12 cellular contexts compared by ENCODE assay signal in the genomic region with DNA sequence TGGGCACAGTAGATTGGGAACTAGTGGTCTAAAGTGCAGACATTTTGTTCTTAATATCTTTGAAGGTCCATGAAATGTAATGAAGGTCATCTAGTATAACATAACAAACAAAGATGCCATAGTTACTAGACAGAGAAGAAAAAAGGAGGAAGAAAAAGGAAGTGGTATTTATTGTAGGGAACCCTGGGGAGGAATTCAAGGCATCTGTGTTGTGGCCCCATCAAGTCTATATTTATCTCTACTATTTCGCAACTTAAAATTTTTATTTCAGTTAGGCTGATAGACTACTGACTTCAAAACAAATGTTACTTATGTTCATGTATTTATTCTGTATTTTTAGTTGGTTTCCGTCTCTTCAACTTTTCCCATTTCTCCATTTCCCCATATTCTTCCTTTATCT. TPM values are rescaled to one million over a fixed set of nuclear protein-coding genes. Genes with fewer than 3 reads are reported as not detected.
DNase-seq lines count a peak whose midpoint lies in the region; ATAC-seq and TF ChIP-seq lines count a peak whose summit lies in the region.
"Had no signal": no experiment of that assay in that cellular context is flagged by ENCODE, and none has a peak within 500 bp of the region (broad histone marks: within the 10 kb centered on the region; RNA-seq: fewer than 3 reads in every experiment).

No MANE protein-coding gene starts in this region.

- H2AFZ ChIP-seq in ACC112 (ENCODE audit: low read length, unreplicated experiment), result no peak overlapping the region
- H2AFZ ChIP-seq in hepatocyte, result no peak overlapping the region

- H4K20me1 ChIP-seq in hepatocyte (ENCODE audit: insufficient read depth, poor library complexity, severe bottlenecking), result no peaks in the 10 kb centered on the region

- no peak for ATAC-seq in GM21825 (IDR thresholded peaks at IDR 0.05; ENCODE audit: unreplicated experiment)

- H3K27ac ChIP-seq in ACC112 (ENCODE audit: low read depth, low read length) (peak overlapping the region; percentile 20; the same call in 1 of the 2 replicates), VCaP (peak overlapping the region; percentile 85), hepatocyte (no peak overlapping the region)

- DNase-seq in Kasumi-1 (lab: John Stamatoyannopoulos, UW) (peak; percentile 57 to 68), hepatocyte (ENCODE audit: low spot score) (no peak), iPS-NIHi11 (ENCODE audit: low spot score) (no peak), COR-L47 (lab: John Stamatoyannopoulos, UW) (no peak)
- no peak for DNase-seq in stimulated activated CD4-positive, alpha-beta T cell treated with anti-CD3 and anti-CD28 coated beads, Interleukin-4, amount 100 ng/mL, for 1 hour
- DNase-seq: activated CD4-positive, alpha-beta T cell treated with anti-CD3 and anti-CD28 coated beads, Interleukin-2, amount 50 U/mL, for 4 hours; H9; NCI-H2029; nucleus accumbens had no signal

- H3K9me3 ChIP-seq in hepatocyte (ENCODE audit: low read depth), result no peaks in the 10 kb centered on the region

- WGBS in hepatocyte (ENCODE audit: low lambda C conversion rate, missing lambda C conversion rate), result 91% methylated on average over 2 of the region's 2 CpGs

- TF ChIP-seq CTCF in VCaP (conservative IDR thresholded peaks at IDR 0.05) (no peak), hepatocyte (IDR thresholded peaks at IDR 0.05; ENCODE audit: poor library complexity) (no peak)

- no peak overlapping the region for H3K4me3 ChIP-seq in ACC112 (ENCODE audit: low read depth, low read length)
- no peak overlapping the region for H3K4me3 ChIP-seq in hepatocyte

- H3K27me3 ChIP-seq in ACC112 (ENCODE audit: insufficient read depth, low read length) (no peaks in the 10 kb centered on the region), hepatocyte (no peaks in the 10 kb centered on the region)

- no peaks in the 10 kb centered on the region for H3K36me3 ChIP-seq in ACC112 (ENCODE audit: insufficient read depth, low read length)
- H3K36me3 ChIP-seq in hepatocyte (replicated peaks; ENCODE audit: insufficient read depth, low read depth), result no peaks in the 10 kb centered on the region

- no peaks in the 10 kb centered on the region for H3K9me2 ChIP-seq in hepatocyte (replicated peaks; ENCODE audit: insufficient read depth)

- H3K79me2 ChIP-seq in ACC112 (ENCODE audit: control insufficient read depth, insufficient read depth, low read length, unreplicated experiment) (no peaks in the 10 kb centered on the region), hepatocyte (no peaks in the 10 kb centered on the region)

- H3K4me1 ChIP-seq in ACC112 (ENCODE audit: control insufficient read depth, insufficient read depth, low read length, unreplicated experiment), result peaks cover 12% of the 10 kb centered on the region
- no peaks in the 10 kb centered on the region for H3K4me1 ChIP-seq in hepatocyte (ENCODE audit: insufficient read depth)

- H3K4me2 ChIP-seq in hepatocyte, result peak overlapping the region; percentile 16

RNA-seq across cellular contexts. Expression of a gene that starts 48.9 kb away (rescaled TPM):
- 4.7 and 8.5 TPM in 2 replicates for total RNA-seq in hepatocyte
- polyA plus RNA-seq in hepatocyte, result 1.9 and 3.3 TPM in 2 replicates

Comparison
In these comparisons a context has a peak if more than half of its experiments do, and no peak if none do; other contexts are left out.
1. DNase-seq: peak in Kasumi-1 (2 of 2); none in hepatocyte (single experiment), iPS-NIHi11 (single experiment), stimulated activated CD4-positive, alpha-beta T cell treated with anti-CD3 and anti-CD28 coated beads, Interleukin-4, amount 100 ng/mL, for 1 hour (single experiment) and COR-L47 (single experiment).